Comparison of ENCODE assay signal across 11 cellular contexts in genomic region chr20:9903048-9903651, GRCh38.
DNase-seq lines count a peak whose midpoint lies in the region; ATAC-seq, FAIRE-seq and TF ChIP-seq lines count a peak whose summit lies in the region.
"Had no signal": no experiment of that assay in that cellular context is flagged by ENCODE, and none has a peak within 500 bp of the region (broad histone marks: within the 10 kb centered on the region; RNA-seq: fewer than 3 reads in every experiment).

No MANE protein-coding gene starts in this region.

- TF ChIP-seq CTCF in AG09319 (IDR thresholded peaks at IDR 0.05; ENCODE audit: low read depth, low read length) (peak; percentile 32), GM23338 (conservative IDR thresholded peaks at IDR 0.05; ENCODE audit: low read depth in 2 of 2) (peak; percentile 80 to 90), hepatocyte (IDR thresholded peaks at IDR 0.05; ENCODE audit: poor library complexity) (peak; percentile 49)

- ATAC-seq in GM23338, result peak; percentile 80
- no peak for ATAC-seq in HG03108 (IDR thresholded peaks at IDR 0.05; ENCODE audit: unreplicated experiment)

- H3K27ac Mint-ChIP-seq in GM23338, result no peak overlapping the region
- H3K27ac Mint-ChIP-seq: activated T-helper 1 cell treated with anti-CD3 and anti-CD28 coated beads, Interleukin-12 subunit alpha, Interleukin-12 subunit beta, Interleukin-2, Interleukin-4 antibody, amounts not matched to agents 30 ng/mL and 10 ng/mL and 1 ng/mL, durations not matched to agents 14 hours and 24 hours and 36 hours had no signal

- H2AFZ ChIP-seq in GM23338 (no peak overlapping the region), hepatocyte (no peak overlapping the region)

- DNase-seq in AG09319 (ENCODE audit: extremely low read depth, low read depth) (no peak), GM23338 (ENCODE audit: low spot score) (peak; percentile 83), RPMI7951 (ENCODE audit: low read depth) (peak; percentile 28), hepatocyte (ENCODE audit: low spot score) (peak; percentile 16), mesenteric fat pad (ENCODE audit: low spot score) (no peak), NCI-H2107 treated with DMSO at 0.1 percent for 48 hours (lab: John Stamatoyannopoulos, UW; ENCODE audit: unreplicated experiment) (no peak), GM12891 (ENCODE audit: insufficient read length, low spot score) (no peak)
- DNase-seq: NCI-H526 treated with DMSO at 0.1 percent for 48 hours had no signal

- H3K4me2 ChIP-seq in GM23338 (no peak overlapping the region), hepatocyte (no peak overlapping the region)

- no peak for TF ChIP-seq POLR2A in GM12891 (IDR thresholded peaks at IDR 0.05; ENCODE audit: low read depth, low read length)

- H3K27me3 ChIP-seq in GM23338 (ENCODE audit: insufficient read depth), result no peaks in the 10 kb centered on the region
- H3K27me3 ChIP-seq in hepatocyte, result peaks cover 8% of the 10 kb centered on the region

- H3K36me3 Mint-ChIP-seq in GM23338 (ENCODE audit: low read depth), result no peaks in the 10 kb centered on the region

- H3K4me3 Mint-ChIP-seq in GM23338, result no peak overlapping the region
- H3K4me3 Mint-ChIP-seq: activated T-helper 1 cell treated with anti-CD3 and anti-CD28 coated beads, Interleukin-12 subunit alpha, Interleukin-12 subunit beta, Interleukin-2, Interleukin-4 antibody, amounts not matched to agents 30 ng/mL and 10 ng/mL and 1 ng/mL, durations not matched to agents 14 hours and 24 hours and 36 hours had no signal

- H3K36me3 ChIP-seq in GM23338 (ENCODE audit: insufficient read depth), result no peaks in the 10 kb centered on the region
- H3K36me3 ChIP-seq in hepatocyte (replicated peaks; ENCODE audit: insufficient read depth, low read depth), result no peaks in the 10 kb centered on the region
- H3K36me3 ChIP-seq: tibial nerve had no signal

- 5% methylated on average over 1 of the region's 1 CpG for WGBS in hepatocyte (ENCODE audit: low lambda C conversion rate, missing lambda C conversion rate)

- no peaks in the 10 kb centered on the region for H3K9me3 Mint-ChIP-seq in GM23338
- H3K9me3 Mint-ChIP-seq: activated T-helper 1 cell treated with anti-CD3 and anti-CD28 coated beads, Interleukin-12 subunit alpha, Interleukin-12 subunit beta, Interleukin-2, Interleukin-4 antibody, amounts not matched to agents 30 ng/mL and 10 ng/mL and 1 ng/mL, durations not matched to agents 14 hours and 24 hours and 36 hours had no signal

- H3K27me3 Mint-ChIP-seq in GM23338 (ENCODE audit: insufficient read depth, low read depth, poor library complexity), result no peaks in the 10 kb centered on the region

- no peaks in the 10 kb centered on the region for H3F3A ChIP-seq in GM23338 (replicated peaks; ENCODE audit: low read depth)

- H3K4me1 Mint-ChIP-seq in GM23338, result no peaks in the 10 kb centered on the region

- H3K9me2 ChIP-seq in GM23338 (ENCODE audit: insufficient read depth) (no peaks in the 10 kb centered on the region), hepatocyte (replicated peaks; ENCODE audit: insufficient read depth) (no peaks in the 10 kb centered on the region)

- H3K9me3 ChIP-seq in hepatocyte (ENCODE audit: low read depth), result no peaks in the 10 kb centered on the region
- H3K9me3 ChIP-seq: tibial nerve had no signal

- H4K20me1 ChIP-seq in GM23338 (replicated peaks; ENCODE audit: insufficient read depth) (no peaks in the 10 kb centered on the region), hepatocyte (ENCODE audit: insufficient read depth, poor library complexity, severe bottlenecking) (no peaks in the 10 kb centered on the region)

- H3K4me3 ChIP-seq in GM23338, result no peak overlapping the region
- no peak overlapping the region for H3K4me3 ChIP-seq in hepatocyte
- H3K4me3 ChIP-seq: tibial nerve had no signal

- H3K27ac ChIP-seq in GM23338 (ENCODE audit: low read depth) (no peak overlapping the region), hepatocyte (no peak overlapping the region)
- H3K27ac ChIP-seq: tibial nerve had no signal

- H3K79me2 ChIP-seq in GM23338 (replicated peaks; ENCODE audit: insufficient read depth) (no peaks in the 10 kb centered on the region), hepatocyte (no peaks in the 10 kb centered on the region)

- H3K4me1 ChIP-seq in GM23338 (ENCODE audit: insufficient read depth) (no peaks in the 10 kb centered on the region), hepatocyte (ENCODE audit: insufficient read depth) (no peaks in the 10 kb centered on the region)
- H3K4me1 ChIP-seq: tibial nerve had no signal

- FAIRE-seq in GM12891 (lab: Jason Lieb, UNC), result no peak

TF ChIP-seq in GM23338, 12 proteins besides CTCF, POLR2A, EP300 and RAD21 (continues in another document):
- TF ChIP-seq CREB1 (CRISPR knock-in tag; IDR thresholded peaks at IDR 0.05; ENCODE audit: low read depth) (no peak), POLR2AphosphoS5 (IDR thresholded peaks at IDR 0.05; ENCODE audit: low read depth) (no peak), ETS1 (IDR thresholded peaks at IDR 0.05) (no peak), REST (IDR thresholded peaks at IDR 0.05; ENCODE audit: unreplicated experiment) (no peak), EZH2 (IDR thresholded peaks at IDR 0.05; ENCODE audit: low read depth, unreplicated experiment) (no peak)

TF ChIP-seq in GM12891, 5 proteins besides CTCF, POLR2A, EP300 and RAD21:
- no peak for TF ChIP-seq POU2F2 (IDR thresholded peaks at IDR 0.05; ENCODE audit: low read depth, low read length)
- no peak for TF ChIP-seq PAX5 (IDR thresholded peaks at IDR 0.05; ENCODE audit: insufficient read depth, low read length, severe bottlenecking)
- no peak for TF ChIP-seq SPI1 (IDR thresholded peaks at IDR 0.05; ENCODE audit: low read depth, low read length)
- no peak for TF ChIP-seq POLR2AphosphoS5 (IDR thresholded peaks at IDR 0.05; ENCODE audit: low read depth, low read length)
- no peak for TF ChIP-seq TAF1 (IDR thresholded peaks at IDR 0.05; ENCODE audit: low read depth, low read length)

Comparison
In these comparisons a context has a peak if more than half of its experiments do, and no peak if none do; other contexts are left out.
1. DNase-seq: peak in GM23338 (single experiment), RPMI7951 (single experiment) and hepatocyte (single experiment); none in AG09319 (single experiment), mesenteric fat pad (single experiment), NCI-H2107 treated with DMSO at 0.1 percent for 48 hours (single experiment) and GM12891 (single experiment).
2. CTCF ChIP-seq: peak in every context shown above with its lines; median percentile 85 in GM23338; 49 in hepatocyte; 32 in AG09319.